21 cellular contexts compared by ENCODE assay signal in the genomic region with DNA sequence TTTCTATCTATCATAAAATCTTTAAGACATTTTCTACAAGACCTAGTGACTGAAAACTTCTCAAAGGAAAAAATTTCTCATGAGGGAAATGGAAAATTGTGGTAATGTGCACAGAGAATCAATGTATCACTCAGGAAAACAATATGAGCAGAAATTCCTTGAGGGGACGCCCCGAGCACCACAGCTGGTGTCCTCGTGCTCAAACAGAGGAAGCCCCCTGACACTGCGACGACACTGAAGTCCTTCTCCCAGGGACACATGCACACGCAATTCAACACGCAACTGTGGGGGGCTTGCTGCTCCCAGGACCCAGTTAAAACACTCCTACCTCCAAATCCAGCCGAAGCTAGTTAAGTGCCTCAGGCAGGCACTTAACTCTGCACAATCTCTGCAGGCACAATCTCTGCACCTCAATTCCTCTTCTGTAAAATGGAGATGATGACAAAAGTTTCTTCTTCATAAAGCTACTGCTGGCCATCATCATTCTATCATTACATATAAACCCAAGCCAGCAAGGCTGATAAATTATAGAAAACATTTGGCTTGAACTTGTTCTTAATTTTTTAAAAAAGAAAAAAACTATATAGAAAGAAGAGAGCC. TPM values are rescaled to one million over a fixed set of nuclear protein-coding genes. Genes with fewer than 3 reads are reported as not detected.
A peak's percentile ranks its signal among the peaks of the same experiment; 100 is the strongest.
DNase-seq lines count a peak whose midpoint lies in the region; ATAC-seq, FAIRE-seq and TF ChIP-seq lines count a peak whose summit lies in the region.
"Had no signal": no experiment of that assay in that cellular context is flagged by ENCODE, and none has a peak within 500 bp of the region (broad histone marks: within the 10 kb centered on the region; RNA-seq: fewer than 3 reads in every experiment).

No MANE protein-coding gene starts in this region.

- 0 out of 2 replicates have a peak overlapping the region, but pooled peaks have one; percentile 58 for H2AK5ac ChIP-seq in IMR-90 (ENCODE audit: low read depth, low read length)

- H2AFZ ChIP-seq in IMR-90 (replicated peaks; ENCODE audit: low read length, poor library complexity) = no peak overlapping the region

- WGBS in IMR-90 (ENCODE audit: extremely low coverage in 2 of 2, insufficient read length in 1 of 2), 2 experiments = 95% methylated on average over 5 of the region's 8 CpGs; no CpG with 5 or more reads in 1 of the 2 experiments

- H3K4me1 ChIP-seq in IMR-90 (ENCODE audit: control insufficient read depth, insufficient read depth, low read length) = peaks cover 16% of the 10 kb centered on the region

- no peaks in the 10 kb centered on the region for H3K27me3 Mint-ChIP-seq in activated CD4-positive, alpha-beta memory T cell treated with anti-CD3 and anti-CD28 coated beads for 36 hours
- no peaks in the 10 kb centered on the region for H3K27me3 Mint-ChIP-seq in activated CD4-positive, alpha-beta memory T cell treated with anti-CD3 and anti-CD28 coated beads, Interleukin-2, amount 10 ng/mL, durations not matched to agents 7 days and 5 days
- no peaks in the 10 kb centered on the region for H3K27me3 Mint-ChIP-seq in activated naive CD8-positive, alpha-beta T cell treated with anti-CD3 and anti-CD28 coated beads for 36 hours
- H3K27me3 Mint-ChIP-seq: central memory CD8-positive, alpha-beta T cell; naive B cell had no signal

- no peaks in the 10 kb centered on the region for H3K9me3 ChIP-seq in IMR-90 (ENCODE audit: control insufficient read depth, insufficient read depth, low read length)
- H3K9me3 ChIP-seq: heart right ventricle, stomach, upper lobe of right lung had no signal

- H2BK5ac ChIP-seq in IMR-90 (ENCODE audit: low read depth, low read length, poor library complexity, severe bottlenecking) = no peak overlapping the region

- dilution Hi-C loops in IMR-90 (cut with HindIII; ENCODE audit: low sequenced_read_pairs, unreplicated experiment) = no loop called here

- no peak overlapping the region for H3K27ac ChIP-seq in IMR-90 (ENCODE audit: insufficient read depth, low read length)
- H3K27ac ChIP-seq: stomach, upper lobe of right lung had no signal

- H3K14ac ChIP-seq in IMR-90 (replicated peaks; ENCODE audit: low read depth, low read length) = no peak overlapping the region

- H3K23ac ChIP-seq in IMR-90 (ENCODE audit: low read depth, low read length) = no peak overlapping the region

- ATAC-seq in IMR-90 (ENCODE audit: low read depth) (no peak), GM21423 (IDR thresholded peaks at IDR 0.05; ENCODE audit: unreplicated experiment) (no peak)
- ATAC-seq: heart right ventricle, upper lobe of right lung had no signal

- no peak overlapping the region for H2BK15ac ChIP-seq in IMR-90 (ENCODE audit: low read depth, low read length)

- TF ChIP-seq CTCF in IMR-90 (conservative IDR thresholded peaks at IDR 0.05; ENCODE audit: low read depth, low read length) = no peak

- intact Hi-C loops in activated CD4-positive, alpha-beta memory T cell treated with anti-CD3 and anti-CD28 coated beads for 36 hours (cut with micrococcal nuclease) = loop anchor here (1.0 kb wide), 1 partner anchor 9 kb away; no protein-coding TSS in a partner anchor
- intact Hi-C loops in IMR-90 (cut with micrococcal nuclease) = no loop called here

- no peak overlapping the region for H3K4me3 Mint-ChIP-seq in activated CD4-positive, alpha-beta memory T cell treated with anti-CD3 and anti-CD28 coated beads for 36 hours
- H3K4me3 Mint-ChIP-seq in activated CD4-positive, alpha-beta memory T cell treated with anti-CD3 and anti-CD28 coated beads, Interleukin-2, amount 10 ng/mL, durations not matched to agents 7 days and 5 days = no peak overlapping the region
- H3K4me3 Mint-ChIP-seq in activated naive CD8-positive, alpha-beta T cell treated with anti-CD3 and anti-CD28 coated beads for 36 hours = peak overlapping the region; percentile 42
- H3K4me3 Mint-ChIP-seq: central memory CD8-positive, alpha-beta T cell; H9 had no signal

- no peaks in the 10 kb centered on the region for H3K27me3 ChIP-seq in IMR-90 (ENCODE audit: control insufficient read depth, insufficient read depth, low read length)
- H3K27me3 ChIP-seq: heart right ventricle, stomach, upper lobe of right lung had no signal

- FAIRE-seq in frontal cortex (lab: Jason Lieb, UNC) = no peak
- FAIRE-seq: islet of Langerhans, TTC549 had no signal

- no peak overlapping the region for H4K5ac ChIP-seq in IMR-90 (ENCODE audit: low read depth, low read length)

- no peak overlapping the region for H3K4me3 ChIP-seq in IMR-90 (ENCODE audit: insufficient read depth, low read depth, low read length)
- H3K4me3 ChIP-seq: heart right ventricle, lung, stomach, upper lobe of right lung had no signal

- peaks cover 90% of the 10 kb centered on the region for H3K4me1 Mint-ChIP-seq in activated CD4-positive, alpha-beta memory T cell treated with anti-CD3 and anti-CD28 coated beads for 36 hours (ENCODE audit: low read depth)
- peaks cover 51% of the 10 kb centered on the region for H3K4me1 Mint-ChIP-seq in activated CD4-positive, alpha-beta memory T cell treated with anti-CD3 and anti-CD28 coated beads, Interleukin-2, amount 10 ng/mL, durations not matched to agents 7 days and 5 days
- peaks cover 94% of the 10 kb centered on the region for H3K4me1 Mint-ChIP-seq in activated naive CD8-positive, alpha-beta T cell treated with anti-CD3 and anti-CD28 coated beads for 36 hours

- H4K20me1 ChIP-seq in IMR-90 (ENCODE audit: insufficient read depth, low read length) = peaks cover 14% of the 10 kb centered on the region; the same call in 1 of the 2 replicates

- no peak overlapping the region for H2BK20ac ChIP-seq in IMR-90 (ENCODE audit: low read depth, low read length)

- 0 out of 4 replicates have a peak overlapping the region, but pooled peaks of 1 of the 2 experiments have one; percentile 15 for H4K8ac ChIP-seq in IMR-90 (ENCODE audit: low read depth in 2 of 2, low read length in 2 of 2)

- peak overlapping the region; percentile 73 for H3K27ac Mint-ChIP-seq in activated CD4-positive, alpha-beta memory T cell treated with anti-CD3 and anti-CD28 coated beads for 36 hours
- no peak overlapping the region for H3K27ac Mint-ChIP-seq in activated CD4-positive, alpha-beta memory T cell treated with anti-CD3 and anti-CD28 coated beads, Interleukin-2, amount 10 ng/mL, durations not matched to agents 7 days and 5 days
- peak overlapping the region; percentile 95 for H3K27ac Mint-ChIP-seq in activated naive CD8-positive, alpha-beta T cell treated with anti-CD3 and anti-CD28 coated beads for 36 hours
- H3K27ac Mint-ChIP-seq: H9 had no signal

- peaks cover 48 to 83% of the 10 kb centered on the region in 2 experiments for H3K79me1 ChIP-seq in IMR-90 (ENCODE audit: low read depth in 1 of 2, low read length in 2 of 2)

- in situ Hi-C loops in IMR-90 (cut with MboI; ENCODE audit: low sequenced_read_pairs) = no loop called here

- peaks cover 21% of the 10 kb centered on the region for H3K9me1 ChIP-seq in IMR-90 (ENCODE audit: insufficient read depth, low read length)

- no peak overlapping the region for H3K4ac ChIP-seq in IMR-90 (ENCODE audit: low read depth, low read length)

- POLR2A ChIA-PET in activated CD4-positive, alpha-beta memory T cell treated with anti-CD3 and anti-CD28 coated beads for 36 hours (lab: Charles Lee) = interaction anchor here (1.4 to 2.6 kb wide), 4 partner anchors 9 to 16 kb away, joined by 3 to 10 read pairs (median 10); a partner anchor contains a TSS
- POLR2A ChIA-PET in activated CD4-positive, alpha-beta memory T cell treated with anti-CD3 and anti-CD28 coated beads, Interleukin-2, amount 10 ng/mL, durations not matched to agents 7 days and 5 days (lab: Charles Lee) = interaction anchor here (1.1 to 1.9 kb wide), 3 partner anchors 10 to 22 kb away, joined by 3 to 6 read pairs (median 4); no protein-coding TSS in a partner anchor
- POLR2A ChIA-PET in IMR-90 (lab: Charles Lee; ENCODE audit: unreplicated experiment) = no interaction called here

- H3K18ac ChIP-seq in IMR-90 (ENCODE audit: low read depth, low read length) = no peak overlapping the region

- CTCF ChIA-PET in activated CD4-positive, alpha-beta memory T cell treated with anti-CD3 and anti-CD28 coated beads for 36 hours (lab: Charles Lee) = interaction anchor here (2.3 kb wide), 1 partner anchor 168 kb away, joined by 9 read pairs; no protein-coding TSS in a partner anchor
- CTCF ChIA-PET in activated CD4-positive, alpha-beta memory T cell treated with anti-CD3 and anti-CD28 coated beads, Interleukin-2, amount 10 ng/mL, durations not matched to agents 7 days and 5 days (lab: Charles Lee) = interaction anchor here (0.5 to 1.6 kb wide), 3 partner anchors 145 to 538 kb away, joined by 3 to 8 read pairs (median 5); no protein-coding TSS in a partner anchor
- CTCF ChIA-PET in IMR-90 (lab: Yijun Ruan, JAX) = interaction anchor here (1.2 kb wide), 1 partner anchor 168 kb away, joined by 3 read pairs; no protein-coding TSS in a partner anchor

- H3K9me3 Mint-ChIP-seq in activated CD4-positive, alpha-beta memory T cell treated with anti-CD3 and anti-CD28 coated beads for 36 hours = no peaks in the 10 kb centered on the region
- H3K9me3 Mint-ChIP-seq in activated CD4-positive, alpha-beta memory T cell treated with anti-CD3 and anti-CD28 coated beads, Interleukin-2, amount 10 ng/mL, durations not matched to agents 7 days and 5 days = no peaks in the 10 kb centered on the region
- H3K9me3 Mint-ChIP-seq in activated naive CD8-positive, alpha-beta T cell treated with anti-CD3 and anti-CD28 coated beads for 36 hours = peaks cover 3% of the 10 kb centered on the region
- H3K9me3 Mint-ChIP-seq: central memory CD8-positive, alpha-beta T cell; H9; naive B cell had no signal

- no peak overlapping the region for H3K56ac ChIP-seq in IMR-90 (ENCODE audit: extremely low read depth, insufficient read depth, low read length)

- H2BK120ac ChIP-seq in IMR-90 (ENCODE audit: low read depth, low read length) = no peak overlapping the region

- H3K9ac ChIP-seq in IMR-90 (ENCODE audit: low read depth, low read length) = no peak overlapping the region

- TF ChIP-seq RAD21 in IMR-90 (IDR thresholded peaks at IDR 0.05; ENCODE audit: low read length) = no peak

- H3K36me3 ChIP-seq in IMR-90 (ENCODE audit: control insufficient read depth, insufficient read depth, low read length) = peaks cover 7% of the 10 kb centered on the region; the same call in 1 of the 2 replicates

- BruUV-seq in IMR-90 (replicated peaks; lab: Mats Ljungman, UMichigan) = no TSS peak

- H4K91ac ChIP-seq in IMR-90 (ENCODE audit: insufficient read depth, low read depth, low read length) = no peak overlapping the region

- H3K36me3 Mint-ChIP-seq in activated CD4-positive, alpha-beta memory T cell treated with anti-CD3 and anti-CD28 coated beads for 36 hours = peaks cover 5% of the 10 kb centered on the region
- H3K36me3 Mint-ChIP-seq in activated CD4-positive, alpha-beta memory T cell treated with anti-CD3 and anti-CD28 coated beads, Interleukin-2, amount 10 ng/mL, durations not matched to agents 7 days and 5 days (ENCODE audit: low read depth) = peaks cover 16% of the 10 kb centered on the region
- peaks cover 49% of the 10 kb centered on the region for H3K36me3 Mint-ChIP-seq in activated naive CD8-positive, alpha-beta T cell treated with anti-CD3 and anti-CD28 coated beads for 36 hours

- H3K4me2 ChIP-seq in IMR-90 (ENCODE audit: low read depth, low read length) = no peak overlapping the region

- no peak for TF ChIP-seq POLR2A in IMR-90 (IDR thresholded peaks at IDR 0.05; ENCODE audit: low read depth, low read length)

- DNase-seq in activated CD4-positive, alpha-beta memory T cell treated with anti-CD3 and anti-CD28 coated beads for 36 hours = peak; percentile 61
- DNase-seq in activated CD4-positive, alpha-beta memory T cell treated with anti-CD3 and anti-CD28 coated beads, Interleukin-2, amount 10 ng/mL, durations not matched to agents 7 days and 5 days = no peak
- no peak for DNase-seq in IMR-90
- peak; percentile 63 for DNase-seq in activated naive CD8-positive, alpha-beta T cell treated with anti-CD3 and anti-CD28 coated beads for 36 hours
- peak; percentile 47 for DNase-seq in stimulated activated CD4-positive, alpha-beta T cell treated with anti-CD3 and anti-CD28 coated beads, Interleukin-4, amount 100 ng/mL, for 24 hours
- DNase-seq in MV-4-11 (lab: John Stamatoyannopoulos, UW) = no peak
- no peak for DNase-seq in frontal cortex (ENCODE audit: low spot score in 2 of 2)
- DNase-seq: effector CD4-positive, alpha-beta T cell; H9; heart right ventricle; naive B cell; NCI-H1417 treated with DMSO at 0.1 percent for 48 hours; posterior cingulate gyrus; stomach; upper lobe of right lung had no signal

- H2AK9ac ChIP-seq in IMR-90 (replicated peaks; ENCODE audit: low read depth, low read length, poor library complexity) = no peak overlapping the region

RNA-seq across cellular contexts. Expression of a gene that starts 16.0 kb away (rescaled TPM):
- 10 to 100 TPM; 52.7 to 58.8 TPM for total RNA-seq in activated CD4-positive, alpha-beta memory T cell treated with anti-CD3 and anti-CD28 coated beads for 36 hours
- 10 to 100 TPM; 43.8 to 48.0 TPM for total RNA-seq in activated CD4-positive, alpha-beta memory T cell treated with anti-CD3 and anti-CD28 coated beads, Interleukin-2, amount 10 ng/mL, durations not matched to agents 7 days and 5 days
- total RNA-seq in IMR-90 (2012; rRNA removed) (26.3 and 29.7 TPM in 2 replicates), frontal cortex (46.9 TPM)
- 58.2 and 65.5 TPM in 2 replicates for polyA plus RNA-seq in IMR-90 (2012; rRNA removed)
- polyA plus RNA-seq in IMR-90 (2012; cell fraction: cytosol; rRNA removed) = 27.1 and 37.4 TPM in 2 replicates
- 190 and 417 TPM in 2 replicates for polyA plus RNA-seq in IMR-90 (2012; cell fraction: nucleus; rRNA removed; ENCODE audit: low replicate concordance)
- total RNA-seq in activated naive CD8-positive, alpha-beta T cell treated with anti-CD3 and anti-CD28 coated beads for 36 hours = 10 to 100 TPM; 52.3 to 56.1 TPM

RNA-seq across cellular contexts. Expression of a gene that starts 44.1 kb away (rescaled TPM):
- total RNA-seq in activated CD4-positive, alpha-beta memory T cell treated with anti-CD3 and anti-CD28 coated beads for 36 hours = not detected
- not detected for total RNA-seq in activated CD4-positive, alpha-beta memory T cell treated with anti-CD3 and anti-CD28 coated beads, Interleukin-2, amount 10 ng/mL, durations not matched to agents 7 days and 5 days
- total RNA-seq in IMR-90 (2012; rRNA removed) = not detected in 2 replicates
- polyA plus RNA-seq in IMR-90 (2012; rRNA removed) = not detected in 2 replicates
- polyA plus RNA-seq in IMR-90 (2012; cell fraction: cytosol; rRNA removed) = not detected in 2 replicates
- polyA plus RNA-seq in IMR-90 (2012; cell fraction: nucleus; rRNA removed; ENCODE audit: low replicate concordance) = not detected in 2 replicates
- total RNA-seq in activated naive CD8-positive, alpha-beta T cell treated with anti-CD3 and anti-CD28 coated beads for 36 hours = not detected
- total RNA-seq in frontal cortex = 0.82 TPM
- total RNA-seq: H9, LHCN-M2, lung, stomach, upper lobe of right lung had no signal

RNA-seq across cellular contexts. Expression of a gene that starts 57.9 kb away (rescaled TPM):
- not detected for total RNA-seq in activated CD4-positive, alpha-beta memory T cell treated with anti-CD3 and anti-CD28 coated beads for 36 hours
- total RNA-seq in activated CD4-positive, alpha-beta memory T cell treated with anti-CD3 and anti-CD28 coated beads, Interleukin-2, amount 10 ng/mL, durations not matched to agents 7 days and 5 days = not detected
- total RNA-seq in IMR-90 (2012; rRNA removed) (0.54 and 0.56 TPM in 2 replicates), frontal cortex (not detected)
- polyA plus RNA-seq in IMR-90 (2012; rRNA removed) = 3.0 and 4.3 TPM in 2 replicates
- 2.7 and 5.1 TPM in 2 replicates for polyA plus RNA-seq in IMR-90 (2012; cell fraction: cytosol; rRNA removed)
- 3.0 and 6.7 TPM in 2 replicates for polyA plus RNA-seq in IMR-90 (2012; cell fraction: nucleus; rRNA removed; ENCODE audit: low replicate concordance)
- total RNA-seq in activated naive CD8-positive, alpha-beta T cell treated with anti-CD3 and anti-CD28 coated beads for 36 hours = not detected
- total RNA-seq: H9 had no signal

Comparison
In these comparisons a context has a peak if more than half of its experiments do, and no peak if none do; other contexts are left out.
1. DNase-seq: peak in activated CD4-positive, alpha-beta memory T cell treated with anti-CD3 and anti-CD28 coated beads for 36 hours (single experiment), activated naive CD8-positive, alpha-beta T cell treated with anti-CD3 and anti-CD28 coated beads for 36 hours (single experiment) and stimulated activated CD4-positive, alpha-beta T cell treated with anti-CD3 and anti-CD28 coated beads, Interleukin-4, amount 100 ng/mL, for 24 hours (single experiment); none in activated CD4-positive, alpha-beta memory T cell treated with anti-CD3 and anti-CD28 coated beads, Interleukin-2, amount 10 ng/mL, durations not matched to agents 7 days and 5 days (single experiment), IMR-90 (single experiment), MV-4-11 (single experiment) and frontal cortex (0 of 2).